Comparison of ENCODE assay signal across 8 cellular contexts in the genomic region with DNA sequence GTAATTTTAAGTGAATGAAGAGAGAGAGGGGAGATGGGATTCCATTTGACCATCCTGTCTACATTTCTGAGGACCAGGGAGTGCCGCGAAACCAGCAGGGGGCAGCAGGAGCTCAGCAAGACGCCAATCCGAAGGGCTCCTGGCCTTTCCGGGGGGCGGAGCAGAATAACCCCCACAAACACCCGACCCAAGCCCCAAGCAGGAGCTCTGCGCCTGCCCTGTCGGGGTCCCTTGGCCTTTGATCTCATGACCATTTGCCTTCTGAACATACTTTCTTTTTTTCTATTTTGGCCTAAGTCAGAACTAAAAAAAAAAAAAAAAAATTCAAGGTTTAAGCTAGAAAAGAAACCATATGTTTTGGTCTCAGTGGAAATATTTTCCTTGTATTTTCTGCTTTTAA. TPM values are rescaled to one million over a fixed set of nuclear protein-coding genes. Genes with fewer than 3 reads are reported as not detected.
DNase-seq lines count a peak whose midpoint lies in the region; ATAC-seq and TF ChIP-seq lines count a peak whose summit lies in the region.

No MANE protein-coding gene starts in this region.

- H3K36me3 Mint-ChIP-seq in activated naive CD4-positive, alpha-beta T cell treated with anti-CD3 and anti-CD28 coated beads, Interleukin-2, amount 10 ng/mL, durations not matched to agents 7 days and 5 days, result peaks cover 34% of the 10 kb centered on the region
- H3K36me3 Mint-ChIP-seq in glutamatergic neuron (ENCODE audit: unreplicated experiment), result no peaks in the 10 kb centered on the region

- H3K4me1 ChIP-seq in prostate gland (replicated peaks), result no peaks in the 10 kb centered on the region

- TF ChIP-seq POLR2A in prostate gland (IDR thresholded peaks at IDR 0.05), result no peak

- no peaks in the 10 kb centered on the region for H3K9me3 ChIP-seq in prostate gland

- H3K4me3 Mint-ChIP-seq in activated naive CD4-positive, alpha-beta T cell treated with anti-CD3 and anti-CD28 coated beads, Interleukin-2, amount 10 ng/mL, durations not matched to agents 7 days and 5 days, result no peak overlapping the region
- H3K4me3 Mint-ChIP-seq in glutamatergic neuron (ENCODE audit: unreplicated experiment), result peak overlapping the region; percentile 22

- intact Hi-C loops in prostate gland (cut with DNase I), result loop anchor here (5.0 kb wide), 1 partner anchor 289 kb away; no protein-coding TSS in a partner anchor

- H3K27me3 Mint-ChIP-seq in activated naive CD4-positive, alpha-beta T cell treated with anti-CD3 and anti-CD28 coated beads, Interleukin-2, amount 10 ng/mL, durations not matched to agents 7 days and 5 days, result no peaks in the 10 kb centered on the region
- H3K27me3 Mint-ChIP-seq in glutamatergic neuron (ENCODE audit: unreplicated experiment), result no peaks in the 10 kb centered on the region

- no peak overlapping the region for H3K27ac ChIP-seq in prostate gland

- H3K27ac Mint-ChIP-seq in activated naive CD4-positive, alpha-beta T cell treated with anti-CD3 and anti-CD28 coated beads, Interleukin-2, amount 10 ng/mL, durations not matched to agents 7 days and 5 days, result peak overlapping the region; percentile 63
- H3K27ac Mint-ChIP-seq in glutamatergic neuron (ENCODE audit: unreplicated experiment), result no peak overlapping the region

- no peak for ATAC-seq in GM21576 (IDR thresholded peaks at IDR 0.05; ENCODE audit: unreplicated experiment)

- no peaks in the 10 kb centered on the region for H3K36me3 ChIP-seq in prostate gland

- TF ChIP-seq CTCF in glutamatergic neuron (IDR thresholded peaks at IDR 0.05; ENCODE audit: partially characterized antibody, unreplicated experiment) (peak; percentile 80), prostate gland (IDR thresholded peaks at IDR 0.05) (peak; percentile 77 to 88 (median 86))

- H3K4me3 ChIP-seq in prostate gland, result no peak overlapping the region

- 1% methylated on average over 8 of the region's 9 CpGs for WGBS in prostate gland

- DNase-seq in DMS79 treated with DMSO at 0.1 percent for 48 hours (lab: John Stamatoyannopoulos, UW) (peak; percentile 62), Kasumi-1 (lab: John Stamatoyannopoulos, UW) (peak; percentile 37 to 65), SKM-1 (lab: John Stamatoyannopoulos, UW; ENCODE audit: unreplicated experiment) (peak; percentile 24), glutamatergic neuron (peak; percentile 87), prostate gland (ENCODE audit: low spot score) (peak; percentile 66), ureter (ENCODE audit: low spot score) (peak; percentile 77)
- DNase-seq in activated naive CD4-positive, alpha-beta T cell treated with anti-CD3 and anti-CD28 coated beads, Interleukin-2, amount 10 ng/mL, durations not matched to agents 7 days and 5 days, result peak; percentile 89

- no peaks in the 10 kb centered on the region for H3K27me3 ChIP-seq in prostate gland (replicated peaks; ENCODE audit: insufficient read depth)

- no peaks in the 10 kb centered on the region for H3K9me3 Mint-ChIP-seq in activated naive CD4-positive, alpha-beta T cell treated with anti-CD3 and anti-CD28 coated beads, Interleukin-2, amount 10 ng/mL, durations not matched to agents 7 days and 5 days
- no peaks in the 10 kb centered on the region for H3K9me3 Mint-ChIP-seq in glutamatergic neuron (ENCODE audit: unreplicated experiment)

- CTCF ChIA-PET in activated naive CD4-positive, alpha-beta T cell treated with anti-CD3 and anti-CD28 coated beads, Interleukin-2, amount 10 ng/mL, durations not matched to agents 7 days and 5 days (lab: Charles Lee), result interaction anchor here (0.6 to 3.4 kb wide), 53 partner anchors 10 to 288 kb away, joined by 3 to 35 read pairs (median 5); partner anchors contain the start of genes CD3D, CD3E, CD3G and JAML

- peaks cover 11% of the 10 kb centered on the region for H3K4me1 Mint-ChIP-seq in activated naive CD4-positive, alpha-beta T cell treated with anti-CD3 and anti-CD28 coated beads, Interleukin-2, amount 10 ng/mL, durations not matched to agents 7 days and 5 days
- no peaks in the 10 kb centered on the region for H3K4me1 Mint-ChIP-seq in glutamatergic neuron (ENCODE audit: low read depth, unreplicated experiment)

RNA-seq across cellular contexts. Expression of gene SCN2B, which starts 21.9 kb away (rescaled TPM):
- 0.39 TPM for total RNA-seq in glutamatergic neuron (ENCODE audit: unreplicated experiment)
- total RNA-seq in prostate gland, result 1 to 10 TPM in 1 of 2 donors, under 1 TPM in 1; 0.68 to 1.1 TPM
- total RNA-seq in ureter, result 0.18 TPM

RNA-seq across cellular contexts. Expression of gene JAML, which starts 26.4 kb away (rescaled TPM):
- not detected for total RNA-seq in glutamatergic neuron (ENCODE audit: unreplicated experiment)
- 1 to 10 TPM; 2.3 to 8.5 TPM for total RNA-seq in prostate gland
- 13.9 TPM for total RNA-seq in ureter

RNA-seq across cellular contexts. Expression of gene SCN4B, which starts 45.7 kb away (rescaled TPM):
- total RNA-seq in glutamatergic neuron (ENCODE audit: unreplicated experiment) (2.9 TPM), prostate gland (1 to 10 TPM; 3.0 to 5.6 TPM), ureter (1.4 TPM)

RNA-seq across cellular contexts. Expression of gene MPZL3, which starts 53.8 kb away (rescaled TPM):
- total RNA-seq in glutamatergic neuron (ENCODE audit: unreplicated experiment) (0.54 TPM), prostate gland (10 to 100 TPM in 1 of 2 donors, 1 to 10 TPM in 1; 6.2 to 13.0 TPM), ureter (7.9 TPM)

Comparison
In these comparisons a context has a peak if more than half of its experiments do, and no peak if none do; other contexts are left out.
1. DNase-seq: peak in every context shown above with its lines; median percentile 89 in activated naive CD4-positive, alpha-beta T cell treated with anti-CD3 and anti-CD28 coated beads, Interleukin-2, amount 10 ng/mL, durations not matched to agents 7 days and 5 days; 87 in glutamatergic neuron; 77 in ureter; 66 in prostate gland; 62 in DMS79 treated with DMSO at 0.1 percent for 48 hours; 51 in Kasumi-1; 24 in SKM-1.